Comparison of ENCODE assay signal across 8 cellular contexts in genomic region chr15:44663410-44664272, GRCh38. TPM values are rescaled to one million over a fixed set of nuclear protein-coding genes. Genes with fewer than 3 reads are reported as not detected.
A peak's percentile ranks its signal among the peaks of the same experiment; 100 is the strongest.
DNase-seq lines count a peak whose midpoint lies in the region; ATAC-seq, FAIRE-seq and TF ChIP-seq lines count a peak whose summit lies in the region.

Gene SPG11 (minus strand): TSS chr15:44663662. CDS start chr15:44663647, 15 bp downstream.

- H3K4me2 ChIP-seq in OCI-LY3 (ENCODE audit: low read length) (peak within 1 kb of the TSS; percentile 93), endothelial cell of umbilical vein (ENCODE audit: insufficient read depth, low read length) (peak within 1 kb of the TSS; percentile 98)

- DNase-seq in DMS 273 (lab: John Stamatoyannopoulos, UW; ENCODE audit: unreplicated experiment) (peak; percentile 97), HuH-7 (ENCODE audit: low spot score) (peak; percentile 87), activated T-cell treated with anti-CD3 and anti-CD28 coated beads for 1 hour (ENCODE audit: low read depth) (peak; percentile 89), endothelial cell of umbilical vein (ENCODE audit: low read depth, low spot score) (peak; percentile 99), middle frontal gyrus (ENCODE audit: extremely low spot score, low spot score) (peak; percentile 97)
- peak; percentile 88 to 94 for DNase-seq in stimulated activated CD8-positive, alpha-beta memory T cell treated with anti-CD3 and anti-CD28 coated beads, Interleukin-4, amount 100 ng/mL, for 1 hour (ENCODE audit: low read depth in 2 of 2, low spot score in 1 of 2)

- peak; percentile 94 for FAIRE-seq in endothelial cell of umbilical vein (lab: Jason Lieb, UNC)

- peak within 1 kb of the TSS; percentile 91 for H3K4me3 ChIP-seq in OCI-LY3 (ENCODE audit: low read length)
- H3K4me3 ChIP-seq in endothelial cell of umbilical vein (replicated peaks in 1 of 3; ENCODE audit: insufficient read depth in 1 of 3, low read depth in 1 of 3, low read length in 3 of 3) = peak within 1 kb of the TSS; percentile 76 to 95 (median 86)

- H3K27me3 ChIP-seq in OCI-LY3 (ENCODE audit: low read depth, low read length) (no peaks in the 10 kb centered on the region), endothelial cell of umbilical vein (ENCODE audit: control insufficient read depth in 2 of 2, insufficient read depth in 2 of 2, low read length in 2 of 2) (peaks cover 0 to 1% of the 10 kb centered on the region in 2 experiments)

- H3K27ac ChIP-seq in OCI-LY3 (ENCODE audit: low read length) (peak within 1 kb of the TSS; percentile 88), endothelial cell of umbilical vein (ENCODE audit: insufficient read depth, low read depth, low read length) (peak within 1 kb of the TSS; percentile 73)

- dilution Hi-C loops in endothelial cell of umbilical vein (cut with MboI; ENCODE audit: extremely low pct_ligation_motif_present, low sequenced_read_pairs) = no loop called here

- intact Hi-C loops in endothelial cell of umbilical vein (cut with micrococcal nuclease) = loop anchor here (1.0 to 10.0 kb wide), 7 partner anchors 48 to 374 kb away; partner anchors contain the start of genes B2M and PATL2

- POLR2A ChIA-PET in endothelial cell of umbilical vein (lab: Charles Lee) = interaction anchor here (1.0 to 2.3 kb wide), 6 partner anchors 9 to 74 kb away, joined by 4 to 22 read pairs (median 6); partner anchors contain the start of genes B2M and PATL2

- H3K9me3 ChIP-seq in OCI-LY3 (ENCODE audit: insufficient read depth, low read length) (no peaks in the 10 kb centered on the region), endothelial cell of umbilical vein (replicated peaks; ENCODE audit: control insufficient read depth, insufficient read depth, low read length) (no peaks in the 10 kb centered on the region)

- peak; percentile 97 for TF ChIP-seq POLR2A in endothelial cell of umbilical vein (IDR thresholded peaks at IDR 0.05; ENCODE audit: low read depth, low read length)

- H4K20me1 ChIP-seq in OCI-LY3 (ENCODE audit: insufficient read depth, low read length) (no peaks in the 10 kb centered on the region), endothelial cell of umbilical vein (replicated peaks; ENCODE audit: control insufficient read depth, extremely low read depth, insufficient read depth, low read length) (no peaks in the 10 kb centered on the region)

- TF ChIP-seq CTCF in OCI-LY3 (IDR thresholded peaks at IDR 0.05; ENCODE audit: low read depth, low read length) = peak; percentile 75
- TF ChIP-seq CTCF in endothelial cell of umbilical vein (IDR thresholded peaks at IDR 0.05; ENCODE audit: extremely low read depth in 1 of 2, insufficient read depth in 1 of 2, low read depth in 1 of 2, low read length in 2 of 2) = peak; percentile 86 to 92

- peak; percentile 71 for ATAC-seq in GM21447 (IDR thresholded peaks at IDR 0.05; ENCODE audit: unreplicated experiment)

- H3K79me2 ChIP-seq in OCI-LY3 (ENCODE audit: low read length) = peaks cover 38% of the 10 kb centered on the region
- peaks cover 4% of the 10 kb centered on the region for H3K79me2 ChIP-seq in endothelial cell of umbilical vein (ENCODE audit: control insufficient read depth, insufficient read depth, low read length)

- CTCF ChIA-PET in endothelial cell of umbilical vein (lab: Charles Lee) = interaction anchor here (0.6 to 3.3 kb wide), 24 partner anchors 9 to 455 kb away, joined by 3 to 83 read pairs (median 6); partner anchors contain the start of genes B2M, PATL2 and TRIM69

- H3K4me1 ChIP-seq in OCI-LY3 (ENCODE audit: low read length) (peaks cover 54% of the 10 kb centered on the region), endothelial cell of umbilical vein (ENCODE audit: control insufficient read depth, extremely low read depth, insufficient read depth, low read length) (peaks cover 9% of the 10 kb centered on the region)

- H3K36me3 ChIP-seq in OCI-LY3 (replicated peaks; ENCODE audit: low read depth, low read length) (peaks cover 6% of the 10 kb centered on the region), endothelial cell of umbilical vein (ENCODE audit: control insufficient read depth in 2 of 2, extremely low read depth in 1 of 2, insufficient read depth in 2 of 2, low read length in 2 of 2) (no peaks in the 10 kb centered on the region)

- H3K9ac ChIP-seq in OCI-LY3 (ENCODE audit: low read length) = peak within 1 kb of the TSS; percentile 93
- H3K9ac ChIP-seq in endothelial cell of umbilical vein (replicated peaks; ENCODE audit: extremely low read depth, insufficient read depth, low read length) = peak within 1 kb of the TSS; percentile 86

- no peaks in the 10 kb centered on the region for H3K9me1 ChIP-seq in endothelial cell of umbilical vein (replicated peaks; ENCODE audit: control insufficient read depth, extremely low read depth, insufficient read depth, low read length)

- peak within 1 kb of the TSS; percentile 88 for H2AFZ ChIP-seq in OCI-LY3 (ENCODE audit: low read depth, low read length)
- H2AFZ ChIP-seq in endothelial cell of umbilical vein (ENCODE audit: low read depth, low read length) = peak within 1 kb of the TSS; percentile 79

- TSS peak; percentile 63 for BruUV-seq in endothelial cell of umbilical vein (replicated peaks; lab: Mats Ljungman, UMichigan)

TF ChIP-seq in endothelial cell of umbilical vein, 7 proteins besides CTCF, POLR2A, EP300 and RAD21:
- TF ChIP-seq MAX (IDR thresholded peaks at IDR 0.05; ENCODE audit: insufficient read depth, insufficient read length) = peak; percentile 67
- no peak for TF ChIP-seq MYC (IDR thresholded peaks at IDR 0.05; ENCODE audit: low read depth, low read length)
- TF ChIP-seq POLR2AphosphoS5 (IDR thresholded peaks at IDR 0.05; ENCODE audit: insufficient read depth, low read depth, low read length) = peak; percentile 98
- no peak for TF ChIP-seq JUN (IDR thresholded peaks at IDR 0.05; ENCODE audit: borderline replicate concordance, insufficient read depth, insufficient read length, low read depth)
- TF ChIP-seq EZH2 (IDR thresholded peaks at IDR 0.05; ENCODE audit: borderline replicate concordance, low read depth, low read length, severe bottlenecking) = no peak

RNA-seq across cellular contexts. Expression of gene SPG11, which starts in this region (rescaled TPM):
- total RNA-seq in endothelial cell of umbilical vein = 44.7 and 53.5 TPM in 2 replicates
- 30.6 and 30.7 TPM in 2 replicates for polyA plus RNA-seq in endothelial cell of umbilical vein
- 27.8 and 31.1 TPM in 2 replicates for polyA plus RNA-seq in endothelial cell of umbilical vein (2011; cell fraction: cytosol; rRNA removed)
- 79.6 and 88.7 TPM in 2 replicates for polyA plus RNA-seq in endothelial cell of umbilical vein (2011; cell fraction: nucleus; rRNA removed)
- polyA plus RNA-seq in endothelial cell of umbilical vein (2012) = 20.3 and 25.1 TPM in 2 replicates
- polyA minus RNA-seq in endothelial cell of umbilical vein = 104 and 128 TPM in 2 replicates
- polyA minus RNA-seq in endothelial cell of umbilical vein (2011; cell fraction: cytosol; rRNA and poly(A)+ RNA removed) = 52.8 TPM
- 109 and 123 TPM in 2 replicates for polyA minus RNA-seq in endothelial cell of umbilical vein (2011; cell fraction: nucleus; rRNA and poly(A)+ RNA removed)

Comparison
In these comparisons a context has a peak if more than half of its experiments do, and no peak if none do; other contexts are left out.
1. Peak in every context shown above with its lines: DNase-seq, ATAC-seq, H3K4me3 ChIP-seq and H3K27ac ChIP-seq.